Comparison of ENCODE assay signal across 8 cellular contexts in genomic region chr3:195657475-195658372, GRCh38.
DNase-seq lines count a peak whose midpoint lies in the region; ATAC-seq and TF ChIP-seq lines count a peak whose summit lies in the region.
"Not testable (repeated sequence)": the region's sequence is repeated elsewhere in the genome, so short reads cannot be mapped to it uniquely, and the experiment has no call there.

No MANE protein-coding gene starts in this region.

- DNase-seq in Ammon's horn (ENCODE audit: low spot score) (peak; percentile 63), SK-MEL-5 (ENCODE audit: low read depth, low spot score) (peak; percentile 88), fibroblast of lung (ENCODE audit: low read depth in 2 of 2) (peak; percentile 62 to 77), middle frontal gyrus (ENCODE audit: extremely low spot score, low spot score) (peak; percentile 61)
- peak; percentile 52 for DNase-seq in activated gamma-delta T cell treated with anti-CD3 and anti-CD28 coated beads, Interleukin-2, amount 50 U/mL, for 16 hours (ENCODE audit: low read depth)
- peak; percentile 91 for DNase-seq in stimulated activated CD4-positive, alpha-beta T cell treated with anti-CD3 and anti-CD28 coated beads, Interleukin-1b, Interleukin-23, amount 100 ng/mL, for 48 hours

- H3K9ac ChIP-seq in fibroblast of lung (ENCODE audit: insufficient read depth, low read length) = peak overlapping the region; percentile 59

- H3K79me2 ChIP-seq in fibroblast of lung (ENCODE audit: control insufficient read depth, insufficient read depth, low read length) = not testable (repeated sequence)

- H3K27me3 ChIP-seq in fibroblast of lung (ENCODE audit: control insufficient read depth, insufficient read depth, low read length) = not testable (repeated sequence)

- in situ Hi-C loops in SK-MEL-5 (cut with HindIII; ENCODE audit: low pct_unique_long_range_greater_than_20kb, low sequenced_read_pairs) = not testable (repeated sequence)

- not testable (repeated sequence) for H4K20me1 ChIP-seq in fibroblast of lung (ENCODE audit: control insufficient read depth, extremely low read depth, insufficient read depth, low read length)

- peak overlapping the region; percentile 44 for H3K4me2 ChIP-seq in fibroblast of lung (ENCODE audit: extremely low read depth, insufficient read depth, low read length)

- H3K36me3 ChIP-seq in fibroblast of lung (ENCODE audit: control insufficient read depth, insufficient read depth, low read length) = not testable (repeated sequence)

- H3K4me3 ChIP-seq in fibroblast of lung (replicated peaks in 1 of 4; ENCODE audit: control extremely low read depth in 1 of 4, insufficient read depth in 1 of 4, low read depth in 3 of 4, low read length in 4 of 4) = peak overlapping the region; percentile 42 to 70 (median 52)

- not testable (repeated sequence) for H3K27ac ChIP-seq in fibroblast of lung (ENCODE audit: insufficient read depth, low read length)

- H2AFZ ChIP-seq in fibroblast of lung (ENCODE audit: low read length) = peak overlapping the region; percentile 44

- ATAC-seq in GM19395 (IDR thresholded peaks at IDR 0.05; ENCODE audit: unreplicated experiment) = peak; percentile 73
- peak; percentile 83 for ATAC-seq in HG03108 (IDR thresholded peaks at IDR 0.05; ENCODE audit: unreplicated experiment)

- not testable (repeated sequence) for H3K9me3 ChIP-seq in fibroblast of lung (ENCODE audit: control insufficient read depth, insufficient read depth, low read depth, low read length)

- not testable (repeated sequence) for TF ChIP-seq CTCF in fibroblast of lung (conservative IDR thresholded peaks at IDR 0.05 in 1 of 2, IDR thresholded peaks at IDR 0.05 in 1 of 2; ENCODE audit: low read depth in 1 of 2, low read length in 2 of 2)

- not testable (repeated sequence) for H3K4me1 ChIP-seq in fibroblast of lung (ENCODE audit: control insufficient read depth, extremely low read depth, insufficient read depth, low read length)
